Comparison of ENCODE assay signal across 8 cellular contexts in the genomic region with DNA sequence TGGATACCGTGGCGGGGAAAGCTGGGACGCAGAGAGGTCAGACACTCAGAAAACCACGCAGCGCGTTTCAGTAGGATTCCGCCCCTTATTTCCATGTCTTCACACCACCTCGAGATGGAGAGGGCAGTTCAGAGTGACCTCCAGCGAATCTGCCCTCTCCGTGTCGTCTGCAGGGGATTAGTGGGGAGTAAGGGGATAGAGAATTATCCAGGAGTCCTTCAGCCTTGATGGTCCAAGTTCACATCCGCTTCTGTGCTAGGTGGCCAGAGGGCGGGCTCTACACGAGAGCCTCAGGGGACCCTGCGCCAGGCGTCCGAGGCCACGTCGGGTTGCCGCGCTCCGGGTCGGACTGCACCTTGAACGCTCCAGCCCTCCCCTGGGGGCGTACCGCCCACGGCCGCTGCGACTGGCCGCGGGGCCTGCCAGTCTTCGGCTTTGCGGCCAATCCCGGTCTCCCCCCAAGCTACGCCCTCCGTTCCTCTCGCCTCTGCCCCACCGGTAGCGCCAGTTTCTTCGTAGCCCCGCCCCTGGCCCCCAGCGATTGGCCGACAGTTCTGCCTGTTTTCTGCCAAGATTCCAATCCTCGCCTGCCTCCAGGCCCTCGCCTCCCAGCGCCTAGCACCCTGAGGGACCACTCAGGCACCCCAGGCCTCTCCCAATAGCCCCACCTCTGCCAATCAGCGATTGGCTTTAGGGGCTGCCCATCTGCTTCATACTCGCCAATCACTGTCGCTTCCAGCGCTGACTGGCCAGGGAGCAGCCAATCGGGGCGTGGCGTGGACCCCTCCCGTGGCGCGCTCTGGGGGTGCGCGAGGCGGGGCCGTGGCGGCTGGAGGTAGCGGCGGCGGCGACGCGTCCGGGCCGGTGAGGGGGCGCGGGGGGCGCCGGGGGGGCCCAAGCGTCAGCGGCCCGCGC. TPM values are rescaled to one million over a fixed set of nuclear protein-coding genes. Genes with fewer than 3 reads are reported as not detected.
A peak's percentile ranks its signal among the peaks of the same experiment; 100 is the strongest.
DNase-seq lines count a peak whose midpoint lies in the region; ATAC-seq and TF ChIP-seq lines count a peak whose summit lies in the region.

A gene with protein sequence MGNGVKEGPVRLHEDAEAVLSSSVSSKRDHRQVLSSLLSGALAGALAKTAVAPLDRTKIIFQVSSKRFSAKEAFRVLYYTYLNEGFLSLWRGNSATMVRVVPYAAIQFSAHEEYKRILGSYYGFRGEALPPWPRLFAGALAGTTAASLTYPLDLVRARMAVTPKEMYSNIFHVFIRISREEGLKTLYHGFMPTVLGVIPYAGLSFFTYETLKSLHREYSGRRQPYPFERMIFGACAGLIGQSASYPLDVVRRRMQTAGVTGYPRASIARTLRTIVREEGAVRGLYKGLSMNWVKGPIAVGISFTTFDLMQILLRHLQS (plus strand): TSS at position 812 of the 915 bp plus-strand sequence. CDS start 32,131 bp downstream, outside the sequence.

- peak within 1 kb of the TSS; percentile 59 to 93 (median 86) for H3K27ac ChIP-seq in spleen

- TF ChIP-seq CTCF in spleen (IDR thresholded peaks at IDR 0.05 in 8 of 11, conservative IDR thresholded peaks at IDR 0.05 in 3 of 11): peak in 2 of 11 experiments; percentile 12 to 25

- H3K4me1 ChIP-seq in spleen: peaks cover 21 to 54% (median 44%) of the 10 kb centered on the region in 6 donors

- peak; percentile 94 for ATAC-seq in GM19023 (IDR thresholded peaks at IDR 0.05; ENCODE audit: unreplicated experiment)
- ATAC-seq in HG03280 (IDR thresholded peaks at IDR 0.05; ENCODE audit: unreplicated experiment): peak; percentile 91

- peak in 1 of 3 donors; percentile 5 for TF ChIP-seq POLR2A in spleen (IDR thresholded peaks at IDR 0.05)

- intact Hi-C loops in spleen (cut with DNase I; ENCODE audit: low total_unique reads): loop anchor here (5.0 kb wide), 1 partner anchor 74 kb away; a partner anchor contains a TSS

- 4 to 14% (median 5%) methylated on average over 29 to 77 of the region's 77 CpGs for WGBS in spleen, 5 donors

- H3K4me3 ChIP-seq in spleen: peak within 1 kb of the TSS; percentile 57 to 95 (median 80)

- H3K27me3 ChIP-seq in spleen (replicated peaks in 1 of 7): no peaks in the 10 kb centered on the region

- DNase-seq in AG08395 (ENCODE audit: low spot score) (peak; percentile 100), NCI-H345 treated with DMSO at 0.1 percent for 48 hours (lab: John Stamatoyannopoulos, UW; ENCODE audit: unreplicated experiment) (peak; percentile 94), inferior parietal cortex (ENCODE audit: extremely low spot score) (peak; percentile 99), spleen (peak; percentile 99)
- peak; percentile 96 to 98 (median 98) for DNase-seq in activated CD4-positive, CD25-positive, alpha-beta regulatory T cell (lab: John Stamatoyannopoulos, UW)
- peak; percentile 100 for DNase-seq in central memory CD4-positive, alpha-beta T cell

- no peaks in the 10 kb centered on the region for H3K9me3 ChIP-seq in spleen

- peaks cover 0 to 27% (median 3%) of the 10 kb centered on the region in 6 donors for H3K36me3 ChIP-seq in spleen

RNA-seq across cellular contexts. Expression of the gene that starts here (rescaled TPM):
- total RNA-seq in spleen: 10 to 100 TPM; 12.5 to 25.3 (median 16.8) TPM
- polyA plus RNA-seq in spleen: 10 to 100 TPM in 2 of 3 donors, 1 to 10 TPM in 1; 9.7 to 11.6 (median 10.6) TPM

Comparison
In these comparisons a context has a peak if more than half of its experiments do, and no peak if none do; other contexts are left out.
1. Peak in every context shown above with its lines: DNase-seq, ATAC-seq, H3K4me3 ChIP-seq and H3K27ac ChIP-seq.